ENCODE assay signal across 33 cellular contexts in the genomic region with DNA sequence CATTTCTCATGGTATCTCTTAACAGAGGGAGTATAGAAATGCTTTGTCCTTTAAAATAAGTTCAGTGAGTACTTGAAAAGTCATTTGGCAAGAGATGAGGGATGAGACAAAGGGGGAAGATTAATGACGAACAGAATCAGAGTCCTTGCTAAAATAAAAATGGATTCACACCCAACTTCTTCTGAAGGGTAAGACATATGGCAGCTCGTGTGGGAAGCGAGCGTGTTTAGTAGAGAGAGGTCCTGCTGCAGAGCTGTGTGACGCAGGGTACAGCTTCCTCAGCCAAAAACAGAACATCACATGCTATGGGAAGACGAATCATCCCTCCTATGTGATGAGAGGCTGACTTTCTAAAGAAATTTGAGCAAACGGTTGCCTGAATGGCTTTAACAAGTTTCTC.
A peak's percentile ranks its signal among the peaks of the same experiment; 100 is the strongest.
DNase-seq lines count a peak whose midpoint lies in the region; ATAC-seq, FAIRE-seq and TF ChIP-seq lines count a peak whose summit lies in the region.
"Had no signal": no experiment of that assay in that cellular context is flagged by ENCODE, and none has a peak within 500 bp of the region (broad histone marks: within the 10 kb centered on the region; RNA-seq: fewer than 3 reads in every experiment).

No MANE protein-coding gene starts in this region.

- no peak overlapping the region for H4K8ac ChIP-seq in neuronal stem cell (ENCODE audit: low read depth, low read length)
- H4K8ac ChIP-seq in mesenchymal stem cell (ENCODE audit: low read length): no peak overlapping the region

- H3K79me1 ChIP-seq in neuronal stem cell (ENCODE audit: low read depth, low read length) (no peaks in the 10 kb centered on the region), mesenchymal stem cell (replicated peaks; ENCODE audit: low read length, poor library complexity, severe bottlenecking) (no peaks in the 10 kb centered on the region)

- no peak overlapping the region for H3K4me3 ChIP-seq in bronchial epithelial cell (ENCODE audit: low read depth, low read length)
- no peak overlapping the region for H3K4me3 ChIP-seq in fibroblast of villous mesenchyme (ENCODE audit: low read depth, low read length)
- no peak overlapping the region for H3K4me3 ChIP-seq in neuronal stem cell (ENCODE audit: low read length in 2 of 2)
- H3K4me3 ChIP-seq in mesenchymal stem cell (ENCODE audit: insufficient read depth in 1 of 2, low read depth in 1 of 2, low read length in 2 of 2): no peak overlapping the region
- H3K4me3 ChIP-seq: adrenal gland, heart left ventricle, left ventricle myocardium inferior, PC-9, skin epidermis, thoracic aorta, uterus had no signal

- H3K27ac ChIP-seq in neuronal stem cell (replicated peaks; ENCODE audit: low read length): peak overlapping the region; percentile 34
- no peak overlapping the region for H3K27ac ChIP-seq in mesenchymal stem cell (ENCODE audit: low read length, poor library complexity, severe bottlenecking)
- H3K27ac ChIP-seq: adrenal gland, brain microvascular endothelial cell, PC-9, skin epidermis, thoracic aorta, uterus, WERI-Rb-1 had no signal

- H3K18ac ChIP-seq in neuronal stem cell (ENCODE audit: low read length) (no peak overlapping the region), mesenchymal stem cell (ENCODE audit: low read depth in 1 of 2, low read length in 2 of 2) (no peak overlapping the region)

- no peak overlapping the region for H2BK15ac ChIP-seq in neuronal stem cell (ENCODE audit: low read length)
- no peak overlapping the region for H2BK15ac ChIP-seq in mesenchymal stem cell (ENCODE audit: low read depth, poor library complexity, severe bottlenecking)

- H3K4me2 ChIP-seq in neuronal stem cell (ENCODE audit: insufficient read depth, low read length, poor library complexity, severe bottlenecking): no peak overlapping the region
- no peak overlapping the region for H3K4me2 ChIP-seq in mesenchymal stem cell (ENCODE audit: low read length, poor library complexity, severe bottlenecking)
- H3K4me2 ChIP-seq: PC-9 had no signal

- no peak overlapping the region for H3K23ac ChIP-seq in neuronal stem cell (ENCODE audit: low read depth, low read length, poor library complexity)
- H3K23ac ChIP-seq in mesenchymal stem cell (ENCODE audit: low read length in 2 of 2): no peak overlapping the region

- H3K9me3 ChIP-seq in neuronal stem cell (replicated peaks in 1 of 2; ENCODE audit: control insufficient read depth in 2 of 2, insufficient read depth in 1 of 2, low read depth in 1 of 2, low read length in 2 of 2) (no peaks in the 10 kb centered on the region), mesenchymal stem cell (ENCODE audit: control insufficient read depth, low read length) (no peaks in the 10 kb centered on the region)
- H3K9me3 ChIP-seq: adrenal gland, heart left ventricle, left ventricle myocardium inferior, thoracic aorta, uterus had no signal

- DNase-seq in CD1c-positive myeloid dendritic cell (ENCODE audit: extremely low spot score) (peak; percentile 37), bronchial epithelial cell (ENCODE audit: low read depth) (no peak), fibroblast of villous mesenchyme (ENCODE audit: low read depth) (peak; percentile 18), neuronal stem cell (ENCODE audit: low spot score) (no peak), SIG-M5 (lab: John Stamatoyannopoulos, UW) (no peak), mesenchymal stem cell (no peak)
- DNase-seq: activated CD4-positive, alpha-beta T cell treated with anti-CD3 and anti-CD28 coated beads for 4 hours; activated CD8-positive, alpha-beta T cell treated with anti-CD3 and anti-CD28 coated beads, Interleukin-2, amount 10 ng/mL, durations not matched to agents 7 days and 5 days; activated naive CD4-positive, alpha-beta T cell treated with anti-CD3 and anti-CD28 coated beads, Interleukin-2, amount 10 ng/mL, durations not matched to agents 7 days and 5 days; adrenal gland; brain microvascular endothelial cell; CD4-positive, alpha-beta memory T cell; heart left ventricle; KG1; left ventricle myocardium inferior; mesendoderm; NCI-H1417 treated with DMSO at 0.1 percent for 48 hours; NCI-H2029 treated with DMSO at 0.1 percent for 48 hours; NCI-H524 treated with DMSO at 0.1 percent for 48 hours; PC-9; SHP77; stimulated activated naive CD4-positive, alpha-beta T cell treated with Interleukin-2 at 50 U/mL for 16 hours; uterus; WERI-Rb-1 had no signal

- H3K36me3 ChIP-seq in bronchial epithelial cell (ENCODE audit: control insufficient read depth, insufficient read depth, low read length): no peaks in the 10 kb centered on the region
- H3K36me3 ChIP-seq in neuronal stem cell (replicated peaks in 1 of 2; ENCODE audit: control insufficient read depth in 2 of 2, insufficient read depth in 2 of 2, low read length in 2 of 2): no peaks in the 10 kb centered on the region
- no peaks in the 10 kb centered on the region for H3K36me3 ChIP-seq in mesenchymal stem cell (ENCODE audit: control insufficient read depth in 1 of 2, insufficient read depth in 2 of 2, low read depth in 1 of 2, low read length in 2 of 2)
- H3K36me3 ChIP-seq: adrenal gland, brain microvascular endothelial cell, heart left ventricle, left ventricle myocardium inferior, thoracic aorta, uterus, WERI-Rb-1 had no signal

- H2AFZ ChIP-seq in neuronal stem cell (ENCODE audit: low read length) (no peak overlapping the region), mesenchymal stem cell (ENCODE audit: low read depth, low read length) (no peak overlapping the region)
- H2AFZ ChIP-seq: PC-9 had no signal

- H3K27me3 ChIP-seq in bronchial epithelial cell (ENCODE audit: control insufficient read depth, insufficient read depth, low read length): no peaks in the 10 kb centered on the region
- H3K27me3 ChIP-seq in neuronal stem cell (ENCODE audit: control insufficient read depth in 3 of 3, insufficient read depth in 3 of 3, low read depth in 1 of 3, low read length in 3 of 3): peaks cover 0 to 5% (median 0%) of the 10 kb centered on the region in 3 experiments
- H3K27me3 ChIP-seq in mesenchymal stem cell (ENCODE audit: control insufficient read depth in 1 of 2, insufficient read depth in 1 of 2, low read length in 2 of 2): peaks cover 0 to 15% of the 10 kb centered on the region in 2 experiments
- H3K27me3 ChIP-seq: adrenal gland, brain microvascular endothelial cell, uterus had no signal

- H3K14ac ChIP-seq in neuronal stem cell (ENCODE audit: low read length) (no peak overlapping the region), mesenchymal stem cell (ENCODE audit: low read length in 2 of 2) (no peak overlapping the region)

- no peak overlapping the region for H4K91ac ChIP-seq in neuronal stem cell (ENCODE audit: low read depth, low read length, poor library complexity)
- no peak overlapping the region for H4K91ac ChIP-seq in mesenchymal stem cell (ENCODE audit: low read length)

- TF ChIP-seq CTCF in bronchial epithelial cell (IDR thresholded peaks at IDR 0.05; ENCODE audit: insufficient read depth, low read length, severe bottlenecking) (no peak), fibroblast of villous mesenchyme (IDR thresholded peaks at IDR 0.05; ENCODE audit: insufficient read depth, low read depth, low read length) (no peak)

- peak; percentile 50 for FAIRE-seq in bronchial epithelial cell (lab: Jason Lieb, UNC)
- FAIRE-seq: A204.1, D721Med, H54, keratinocyte had no signal

- WGBS in neuronal stem cell (ENCODE audit: extremely low coverage in 2 of 2, insufficient read length in 2 of 2, insufficient replicate concordance in 1 of 2), 2 donors: no CpG with 5 or more reads among the region's 7 CpGs
- WGBS in mesenchymal stem cell: 66% methylated on average over 7 of the region's 7 CpGs

- peaks cover 0 to 22% of the 10 kb centered on the region in 2 donors for H3K4me1 ChIP-seq in neuronal stem cell (ENCODE audit: control insufficient read depth in 2 of 2, insufficient read depth in 1 of 2, low read depth in 1 of 2, low read length in 2 of 2)
- no peaks in the 10 kb centered on the region for H3K4me1 ChIP-seq in mesenchymal stem cell (ENCODE audit: control insufficient read depth, insufficient read depth, low read depth, low read length)
- H3K4me1 ChIP-seq: adrenal gland, left ventricle myocardium inferior, uterus had no signal

- no peak overlapping the region for H2BK12ac ChIP-seq in neuronal stem cell (ENCODE audit: low read length)
- no peak overlapping the region for H2BK12ac ChIP-seq in mesenchymal stem cell (ENCODE audit: low read length in 2 of 2)

- no peak overlapping the region for H2AK5ac ChIP-seq in neuronal stem cell (ENCODE audit: low read depth, low read length)
- H2AK5ac ChIP-seq in mesenchymal stem cell (ENCODE audit: low read length, severe bottlenecking): no peak overlapping the region

- ATAC-seq in GM19397 (IDR thresholded peaks at IDR 0.05; ENCODE audit: unreplicated experiment) (no peak), GM21447 (IDR thresholded peaks at IDR 0.05; ENCODE audit: unreplicated experiment) (no peak)
- ATAC-seq: activated CD8-positive, alpha-beta T cell treated with anti-CD3 and anti-CD28 coated beads, Interleukin-2, amount 10 ng/mL, durations not matched to agents 7 days and 5 days; activated T-helper 17 cell treated with anti-CD3 and anti-CD28 coated beads, Interleukin-2, amount 50 U/mL, for 72 hours; heart left ventricle had no signal

- no peak overlapping the region for H3K9ac ChIP-seq in neuronal stem cell (ENCODE audit: low read depth, low read length, poor library complexity)
- no peak overlapping the region for H3K9ac ChIP-seq in mesenchymal stem cell (ENCODE audit: low read length)

- H2BK120ac ChIP-seq in neuronal stem cell (ENCODE audit: low read depth, low read length) (no peak overlapping the region), mesenchymal stem cell (ENCODE audit: low read depth, low read length) (no peak overlapping the region)

- H2BK5ac ChIP-seq in neuronal stem cell (ENCODE audit: low read length) (no peak overlapping the region), mesenchymal stem cell (ENCODE audit: low read depth, low read length, poor library complexity, severe bottlenecking) (no peak overlapping the region)

- H3K4ac ChIP-seq in neuronal stem cell (ENCODE audit: low read length) (no peak overlapping the region), mesenchymal stem cell (ENCODE audit: low read depth in 1 of 2, low read length in 2 of 2) (no peak overlapping the region)

Comparison
In these comparisons a context has a peak if more than half of its experiments do, and no peak if none do; other contexts are left out.
1. DNase-seq: peak in CD1c-positive myeloid dendritic cell (single experiment) and fibroblast of villous mesenchyme (single experiment); none in bronchial epithelial cell (single experiment), neuronal stem cell (single experiment), SIG-M5 (single experiment) and mesenchymal stem cell (single experiment).